ENCODE assay signal across 20 cellular contexts in genomic region chr11:15473954-15474837, GRCh38.
DNase-seq lines count a peak whose midpoint lies in the region; ATAC-seq and TF ChIP-seq lines count a peak whose summit lies in the region.
"Had no signal": no experiment of that assay in that cellular context is flagged by ENCODE, and none has a peak within 500 bp of the region (broad histone marks: within the 10 kb centered on the region; RNA-seq: fewer than 3 reads in every experiment).

No MANE protein-coding gene starts in this region.

- peak; percentile 68 for ATAC-seq in GM19043 (IDR thresholded peaks at IDR 0.05; ENCODE audit: low read depth, unreplicated experiment)
- peak; percentile 60 for ATAC-seq in HG02642 (IDR thresholded peaks at IDR 0.05; ENCODE audit: poor library complexity, unreplicated experiment)
- peak; percentile 87 for ATAC-seq in HG03432 (IDR thresholded peaks at IDR 0.05; ENCODE audit: unreplicated experiment)
- ATAC-seq in activated naive CD4-positive, alpha-beta T cell treated with anti-CD3 and anti-CD28 coated beads, Interleukin-2, amount 50 U/mL, for 72 hours, result no peak
- ATAC-seq: A549, gastrocnemius medialis, sciatic nerve had no signal

- TF ChIP-seq POLR2A in spleen (IDR thresholded peaks at IDR 0.05), result no peak

- no peaks in the 10 kb centered on the region for H3K4me1 Mint-ChIP-seq in CD14-positive monocyte
- H3K4me1 Mint-ChIP-seq: activated B cell treated with CpG ODN at 0.5 μM for 24 hours, naive B cell had no signal

- no peak for TF ChIP-seq CTCF in CD14-positive monocyte (IDR thresholded peaks at IDR 0.05)
- no peak for TF ChIP-seq CTCF in spleen (IDR thresholded peaks at IDR 0.05 in 8 of 11, conservative IDR thresholded peaks at IDR 0.05 in 3 of 11)

- WGBS in spleen, 5 donors, result 73 to 83% (median 81%) methylated on average over 8 of the region's 8 CpGs

- H3K9me3 ChIP-seq in BLaER1, result no peaks in the 10 kb centered on the region
- no peaks in the 10 kb centered on the region for H3K9me3 ChIP-seq in spleen
- H3K9me3 ChIP-seq: A549, gastrocnemius medialis, SK-N-SH, thoracic aorta had no signal

- H3K36me3 Mint-ChIP-seq in CD14-positive monocyte, result no peaks in the 10 kb centered on the region
- no peaks in the 10 kb centered on the region for H3K36me3 Mint-ChIP-seq in activated naive CD4-positive, alpha-beta T cell treated with anti-CD3 and anti-CD28 coated beads, Interleukin-2, amount 50 U/mL, for 72 hours
- H3K36me3 Mint-ChIP-seq: naive B cell had no signal

- H3K27me3 Mint-ChIP-seq in CD14-positive monocyte (ENCODE audit: low read depth in 3 of 3), result peaks cover 1 to 4% (median 3%) of the 10 kb centered on the region in 3 donors
- H3K27me3 Mint-ChIP-seq: activated B cell treated with CpG ODN at 0.5 μM for 24 hours had no signal

- H3K4me2 ChIP-seq in BLaER1, result peak overlapping the region; percentile 76
- H3K4me2 ChIP-seq: A549, SK-N-SH had no signal

- H3K36me3 ChIP-seq in BLaER1 (no peaks in the 10 kb centered on the region), spleen (no peaks in the 10 kb centered on the region)
- H3K36me3 ChIP-seq: gastrocnemius medialis, thoracic aorta had no signal

- H3K27me3 ChIP-seq in BLaER1, result no peaks in the 10 kb centered on the region
- H3K27me3 ChIP-seq in spleen (replicated peaks in 1 of 7), result no peaks in the 10 kb centered on the region
- H3K27me3 ChIP-seq: gastrocnemius medialis had no signal

- no peak overlapping the region for H3K27ac Mint-ChIP-seq in CD14-positive monocyte
- no peak overlapping the region for H3K27ac Mint-ChIP-seq in activated naive CD4-positive, alpha-beta T cell treated with anti-CD3 and anti-CD28 coated beads, Interleukin-2, amount 50 U/mL, for 72 hours
- H3K27ac Mint-ChIP-seq: activated B cell treated with CpG ODN at 0.5 μM for 24 hours, naive B cell had no signal

- H3K4me3 ChIP-seq in BLaER1, result no peak overlapping the region
- no peak overlapping the region for H3K4me3 ChIP-seq in spleen
- H3K4me3 ChIP-seq: A549, dorsolateral prefrontal cortex, gastrocnemius medialis, thoracic aorta had no signal

- H4K20me1 ChIP-seq in BLaER1, result no peaks in the 10 kb centered on the region

- H3K9me3 Mint-ChIP-seq in CD14-positive monocyte, result peaks cover 0 to 6% (median 2%) of the 10 kb centered on the region in 7 donors
- H3K9me3 Mint-ChIP-seq in activated naive CD4-positive, alpha-beta T cell treated with anti-CD3 and anti-CD28 coated beads, Interleukin-2, amount 50 U/mL, for 72 hours, result peaks cover 5 to 10% of the 10 kb centered on the region in 2 donors
- H3K9me3 Mint-ChIP-seq: activated B cell treated with CpG ODN at 0.5 μM for 24 hours had no signal

- no peak for DNase-seq in CD14-positive monocyte (ENCODE audit: low spot score)
- no peak for DNase-seq in activated naive CD4-positive, alpha-beta T cell treated with anti-CD3 and anti-CD28 coated beads, Interleukin-2, amount 50 U/mL, for 72 hours (ENCODE audit: low spot score in 2 of 2)
- DNase-seq in spleen, result no peak
- no peak for DNase-seq in MV-4-11 (lab: John Stamatoyannopoulos, UW)
- DNase-seq: activated B cell treated with CpG ODN at 0.5 μM for 24 hours, anterior cingulate cortex, DMS 273 treated with DMSO at 0.1 percent for 48 hours, dorsolateral prefrontal cortex, gastrocnemius medialis, naive B cell, NCI-H69, SK-N-SH had no signal

- H3K27ac ChIP-seq in BLaER1, result no peak overlapping the region
- no peak overlapping the region for H3K27ac ChIP-seq in spleen
- H3K27ac ChIP-seq: A549, dorsolateral prefrontal cortex, gastrocnemius medialis, HL-60, thoracic aorta had no signal

- H3K4me1 ChIP-seq in BLaER1 (peaks cover 31% of the 10 kb centered on the region), spleen (no peaks in the 10 kb centered on the region)
- H3K4me1 ChIP-seq: A549, gastrocnemius medialis had no signal

- H3K4me3 Mint-ChIP-seq in CD14-positive monocyte, result no peak overlapping the region
- H3K4me3 Mint-ChIP-seq: activated B cell treated with CpG ODN at 0.5 μM for 24 hours, naive B cell had no signal

- no peak overlapping the region for H3K9ac ChIP-seq in BLaER1
- H3K9ac ChIP-seq: SK-N-SH had no signal

- intact Hi-C loops in CD14-positive monocyte (cut with micrococcal nuclease) (no loop called here), spleen (cut with DNase I; ENCODE audit: low total_unique reads) (no loop called here)

Comparison
In these comparisons a context has a peak if more than half of its experiments do, and no peak if none do; other contexts are left out.
1. ATAC-seq: peak in GM19043 (single experiment), HG02642 (single experiment) and HG03432 (single experiment); none in activated naive CD4-positive, alpha-beta T cell treated with anti-CD3 and anti-CD28 coated beads, Interleukin-2, amount 50 U/mL, for 72 hours (0 of 2).